Comparison of ENCODE assay signal across 16 cellular contexts in genomic region chr13:35479691-35480090, GRCh38. TPM values are rescaled to one million over a fixed set of nuclear protein-coding genes. Genes with fewer than 3 reads are reported as not detected.
DNase-seq lines count a peak whose midpoint lies in the region; FAIRE-seq and TF ChIP-seq lines count a peak whose summit lies in the region.
"Had no signal": no experiment of that assay in that cellular context is flagged by ENCODE, and none has a peak within 500 bp of the region (broad histone marks: within the 10 kb centered on the region; RNA-seq: fewer than 3 reads in every experiment).

No MANE protein-coding gene starts in this region.

- H3K9me3 ChIP-seq in WERI-Rb-1 (ENCODE audit: severe bottlenecking): no peaks in the 10 kb centered on the region

- FAIRE-seq in islet of Langerhans (lab: Jason Lieb, UNC): peak; percentile 51
- no peak for FAIRE-seq in urothelium cell line (lab: Jason Lieb, UNC)
- FAIRE-seq: GM12878 had no signal

- DNase-seq in HFF-Myc (ENCODE audit: extremely low read depth, low read depth) (no peak), WERI-Rb-1 (no peak), urothelium cell line (ENCODE audit: low spot score) (no peak), posterior vena cava (ENCODE audit: low spot score) (no peak), OCI-M1 (lab: John Stamatoyannopoulos, UW) (no peak)
- no peak for DNase-seq in activated T-cell treated with anti-CD3 and anti-CD28 coated beads, Interleukin-2, amount 50 U/mL, for 1 hour
- DNase-seq: CD4-positive, alpha-beta T cell; HCEC 1CT; NCI-H1048; NCI-H1436 treated with DMSO at 0.1 percent for 48 hours; NCI-H510A treated with DMSO at 0.1 percent for 48 hours; SHP77 had no signal

- peaks cover 13% of the 10 kb centered on the region for H3K36me3 ChIP-seq in WERI-Rb-1

- TF ChIP-seq CTCF in HFF-Myc (IDR thresholded peaks at IDR 0.05; ENCODE audit: low read depth, low read length, missing control alignments) (no peak), WERI-Rb-1 (IDR thresholded peaks at IDR 0.05; ENCODE audit: low read depth, low read length) (no peak)

- H3K27ac ChIP-seq in WERI-Rb-1: peak overlapping the region; percentile 97
- H3K27ac ChIP-seq: KMS-11 had no signal

- intact Hi-C loops in posterior vena cava (cut with DNase I): loop anchor here in 1 of 2 donors (10.0 kb wide), 1 partner anchor 475 kb away; no protein-coding TSS in a partner anchor

- H3K4me3 ChIP-seq in HFF-Myc (replicated peaks; ENCODE audit: low read depth, low read length) (peak overlapping the region; percentile 76), WERI-Rb-1 (ENCODE audit: low read depth, low read length) (peak overlapping the region; percentile 56)
- H3K4me3 ChIP-seq: GM12878 had no signal

- H3K27me3 ChIP-seq in WERI-Rb-1 (ENCODE audit: insufficient read depth, low read depth, severe bottlenecking): no peaks in the 10 kb centered on the region

RNA-seq across cellular contexts. Expression of gene MAB21L1, which starts 3.2 kb away (rescaled TPM):
- total RNA-seq in posterior vena cava: under 1 TPM; 0.14 to 0.46 TPM
- total RNA-seq: CD4-positive, alpha-beta T cell; G401; GM12878 had no signal
